In the genomic region with DNA sequence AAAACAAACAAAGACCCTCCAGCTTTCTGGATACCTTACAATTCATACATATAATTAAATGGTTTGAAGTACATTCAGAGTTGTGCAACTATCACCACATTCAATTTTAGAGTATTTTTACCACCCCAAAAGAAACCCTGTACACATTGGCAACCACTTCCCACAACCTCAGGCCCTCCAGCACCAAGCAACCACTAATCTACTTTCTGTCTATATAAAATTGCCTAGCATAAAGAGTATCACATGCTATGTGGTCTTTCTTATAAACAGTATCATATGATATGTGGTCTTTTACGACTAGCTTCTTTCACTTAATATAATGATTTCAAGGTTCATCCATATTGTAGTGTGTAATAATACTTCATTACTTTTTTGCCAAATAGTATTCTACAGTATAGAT, we compare ENCODE assay signal across 15 cellular contexts.
"Had no signal": no experiment of that assay in that cellular context is flagged by ENCODE, and none has a peak within 500 bp of the region (broad histone marks: within the 10 kb centered on the region; RNA-seq: fewer than 3 reads in every experiment).

No MANE protein-coding gene starts in this region.

- DNase-seq: activated CD4-positive, alpha-beta T cell treated with anti-CD3 and anti-CD28 coated beads, Interleukin-2, amount 50 U/mL, for 4 hours; activated CD8-positive, alpha-beta memory T cell treated with anti-CD3 and anti-CD28 coated beads, Interleukin-2, amount 50 U/mL, for 4 hours; activated naive CD4-positive, alpha-beta T cell treated with anti-CD3 and anti-CD28 coated beads, Interleukin-2, amount 10 ng/mL, durations not matched to agents 7 days and 5 days; body of pancreas; central memory CD4-positive, alpha-beta T cell; cortex of kidney; effector CD8-positive, alpha-beta T cell; naive B cell; right cardiac atrium; stimulated activated naive B cell treated with anti-CD40 and anti-IgM and Interleukin-4, amounts not matched to agents 10 μg/mL and 1 μg/mL and 100 μg/mL, for 72 hours; trophoblast cell had no signal

- H3K36me3 ChIP-seq: gastroesophageal sphincter had no signal

- ATAC-seq: body of pancreas; gastroesophageal sphincter; right cardiac atrium; stimulated activated naive B cell treated with anti-CD40 and anti-IgM and Interleukin-4, amounts not matched to agents 10 μg/mL and 1 μg/mL and 100 μg/mL, for 72 hours had no signal

- H3K4me3 Mint-ChIP-seq: activated naive CD4-positive, alpha-beta T cell treated with anti-CD3 and anti-CD28 coated beads, Interleukin-2, amount 10 ng/mL, durations not matched to agents 7 days and 5 days; naive B cell; stimulated activated naive B cell treated with anti-CD40 and anti-IgM and Interleukin-4, amounts not matched to agents 10 μg/mL and 1 μg/mL and 100 μg/mL, for 72 hours had no signal

- H3K9me3 Mint-ChIP-seq: activated naive CD4-positive, alpha-beta T cell treated with anti-CD3 and anti-CD28 coated beads, Interleukin-2, amount 10 ng/mL, durations not matched to agents 7 days and 5 days; activated T-helper 2 cell treated with anti-CD3 and anti-CD28 coated beads, Interferon-gamma antibody, Interleukin-2, Interleukin-4, amounts not matched to agents 10 μg/mL and 5 μg/mL and 100 μg/mL, durations not matched to agents 14 hours and 24 hours and 36 hours; naive B cell; stimulated activated naive B cell treated with anti-CD40 and anti-IgM and Interleukin-4, amounts not matched to agents 10 μg/mL and 1 μg/mL and 100 μg/mL, for 72 hours had no signal

- H3K36me3 Mint-ChIP-seq: naive B cell had no signal

- H3K27me3 ChIP-seq: body of pancreas, gastroesophageal sphincter had no signal

- H3K27ac ChIP-seq: body of pancreas, epithelial cell of prostate, gastroesophageal sphincter had no signal

- H3K4me3 ChIP-seq: body of pancreas, gastroesophageal sphincter, smooth muscle cell had no signal

- H3K27ac Mint-ChIP-seq: activated naive CD4-positive, alpha-beta T cell treated with anti-CD3 and anti-CD28 coated beads, Interleukin-2, amount 10 ng/mL, durations not matched to agents 7 days and 5 days; activated T-helper 2 cell treated with anti-CD3 and anti-CD28 coated beads, Interferon-gamma antibody, Interleukin-2, Interleukin-4, amounts not matched to agents 10 μg/mL and 5 μg/mL and 100 μg/mL, durations not matched to agents 14 hours and 24 hours and 36 hours; stimulated activated naive B cell treated with anti-CD40 and anti-IgM and Interleukin-4, amounts not matched to agents 10 μg/mL and 1 μg/mL and 100 μg/mL, for 72 hours had no signal

- H3K27me3 Mint-ChIP-seq: activated naive CD4-positive, alpha-beta T cell treated with anti-CD3 and anti-CD28 coated beads, Interleukin-2, amount 10 ng/mL, durations not matched to agents 7 days and 5 days; naive B cell; stimulated activated naive B cell treated with anti-CD40 and anti-IgM and Interleukin-4, amounts not matched to agents 10 μg/mL and 1 μg/mL and 100 μg/mL, for 72 hours had no signal

- H3K9me3 ChIP-seq: body of pancreas, gastroesophageal sphincter had no signal
